Comparison of ENCODE assay signal across 8 cellular contexts in genomic region chr18:59885579-59886163, GRCh38. TPM values are rescaled to one million over a fixed set of nuclear protein-coding genes. Genes with fewer than 3 reads are reported as not detected.
DNase-seq lines count a peak whose midpoint lies in the region; ATAC-seq and TF ChIP-seq lines count a peak whose summit lies in the region.

No MANE protein-coding gene starts in this region.

- no peak for TF ChIP-seq CTCF in AG04449 (IDR thresholded peaks at IDR 0.05; ENCODE audit: insufficient read depth, low read length, missing control alignments)
- no peak for TF ChIP-seq CTCF in WTC11 (IDR thresholded peaks at IDR 0.05)
- TF ChIP-seq CTCF in endothelial cell (IDR thresholded peaks at IDR 0.05; ENCODE audit: unreplicated experiment), result no peak

- POLR2A ChIA-PET in AG04449 (lab: Yijun Ruan, JAX) (interaction anchor here (1.2 to 1.5 kb wide), 2 partner anchors 14 to 69 kb away, joined by 3 to 20 read pairs; partner anchors contain the start of gene PMAIP1), WTC11 (lab: Charles Lee) (interaction anchor here (1.2 kb wide), 1 partner anchor 14 kb away, joined by 4 read pairs; the partner anchor contains the start of gene PMAIP1)

- peak; percentile 90 for ATAC-seq in GM18870 (IDR thresholded peaks at IDR 0.05; ENCODE audit: unreplicated experiment)
- peak; percentile 83 for ATAC-seq in HG03060 (IDR thresholded peaks at IDR 0.05; ENCODE audit: low read depth, unreplicated experiment)
- no peak; the same call in 1 of the 2 replicates for ATAC-seq in WTC11

- DNase-seq in AG04449 (ENCODE audit: low read depth, low spot score), result no peak
- DNase-seq in SIG-M5 treated with dmso at 0.1 percent for 504 hours (lab: John Stamatoyannopoulos, UW; ENCODE audit: unreplicated experiment), result peak; percentile 89
- peak; percentile 76 for DNase-seq in fibroblast of gingiva (ENCODE audit: low read depth)
- no peak for DNase-seq in WTC11 (ENCODE audit: low spot score)
- DNase-seq in endothelial cell (ENCODE audit: low spot score), result no peak
- no peak for DNase-seq in DMS153 treated with DMSO at 0.1 percent for 48 hours (lab: John Stamatoyannopoulos, UW; ENCODE audit: unreplicated experiment)

- H3K4me3 ChIP-seq in AG04449 (ENCODE audit: low read depth, low read length), result peak overlapping the region; percentile 7

- H3K4me1 Mint-ChIP-seq in WTC11, result peaks cover 25% of the 10 kb centered on the region
- peaks cover 24% of the 10 kb centered on the region for H3K4me1 Mint-ChIP-seq in endothelial cell (ENCODE audit: unreplicated experiment)

- CTCF ChIA-PET in AG04449 (lab: Yijun Ruan, JAX), result interaction anchor here (1.4 kb wide), 1 partner anchor 10 kb away, joined by 4 read pairs; no protein-coding TSS in a partner anchor
- CTCF ChIA-PET in WTC11 (lab: Charles Lee), result no interaction called here

- H3K27ac Mint-ChIP-seq in WTC11 (no peak overlapping the region; the same call in 1 of the 2 replicates), endothelial cell (ENCODE audit: unreplicated experiment) (no peak overlapping the region)

- H3K9me3 Mint-ChIP-seq in WTC11 (0 out of 2 replicates have a peak, but pooled peaks cover 4% of the 10 kb centered on the region), endothelial cell (ENCODE audit: unreplicated experiment) (no peaks in the 10 kb centered on the region)

- no peak overlapping the region for H3K4me3 Mint-ChIP-seq in WTC11
- no peak overlapping the region for H3K4me3 Mint-ChIP-seq in endothelial cell (ENCODE audit: unreplicated experiment)

- no peaks in the 10 kb centered on the region for H3K27me3 Mint-ChIP-seq in WTC11 (ENCODE audit: low read depth)
- peaks cover 4% of the 10 kb centered on the region for H3K27me3 Mint-ChIP-seq in endothelial cell (ENCODE audit: unreplicated experiment)

- H3K36me3 Mint-ChIP-seq in WTC11 (0 out of 2 replicates have a peak, but pooled peaks cover 2% of the 10 kb centered on the region), endothelial cell (ENCODE audit: low read depth, unreplicated experiment) (no peaks in the 10 kb centered on the region)

TF ChIP-seq in WTC11, 78 proteins besides CTCF, POLR2A, EP300 and RAD21 (continues in another document):
- TF ChIP-seq HMGA2 (CRISPR knock-in tag; IDR thresholded peaks at IDR 0.05) (no peak), IRF2 (CRISPR knock-in tag; IDR thresholded peaks at IDR 0.05; ENCODE audit: borderline replicate concordance, low read depth) (no peak), RORB (CRISPR knock-in tag; IDR thresholded peaks at IDR 0.05) (no peak), ZNF512 (CRISPR knock-in tag; IDR thresholded peaks at IDR 0.05; ENCODE audit: borderline replicate concordance) (no peak), FOXP4 (CRISPR knock-in tag; IDR thresholded peaks at IDR 0.05) (no peak), ATF3 (CRISPR knock-in tag; conservative IDR thresholded peaks at IDR 0.05) (no peak), ZNF532 (CRISPR knock-in tag; IDR thresholded peaks at IDR 0.05; ENCODE audit: borderline replicate concordance) (no peak), ZNF317 (CRISPR knock-in tag; IDR thresholded peaks at IDR 0.05; ENCODE audit: borderline replicate concordance, low read depth) (no peak), NR3C1 (CRISPR knock-in tag; conservative IDR thresholded peaks at IDR 0.05; ENCODE audit: low read depth) (no peak), ZNF121 (CRISPR knock-in tag; IDR thresholded peaks at IDR 0.05) (no peak), AR (CRISPR knock-in tag; IDR thresholded peaks at IDR 0.05) (no peak)

RNA-seq across cellular contexts. Expression of gene PMAIP1, which starts 14.1 kb away (rescaled TPM):
- total RNA-seq in WTC11 (2021) (152 to 162 TPM (median 161 TPM) in 3 replicates), endothelial cell (ENCODE audit: unreplicated experiment) (3.2 TPM)

Comparison
In these comparisons a context has a peak if more than half of its experiments do, and no peak if none do; other contexts are left out.
1. DNase-seq: peak in SIG-M5 treated with dmso at 0.1 percent for 504 hours (single experiment) and fibroblast of gingiva (single experiment); none in AG04449 (single experiment), WTC11 (single experiment), endothelial cell (single experiment) and DMS153 treated with DMSO at 0.1 percent for 48 hours (single experiment).
2. RNA of gene PMAIP1, which starts 14.1 kb away (total RNA-seq): 152 to 162 TPM in WTC11; 3.2 TPM in endothelial cell (single experiment); every median in the first group is over 10 times any median in the second.